In genomic region chr15:85330941-85331588, GRCh38 we compare ENCODE assay signal across 8 cellular contexts. TPM values are rescaled to one million over a fixed set of nuclear protein-coding genes. Genes with fewer than 3 reads are reported as not detected.
DNase-seq lines count a peak whose midpoint lies in the region; ATAC-seq and TF ChIP-seq lines count a peak whose summit lies in the region.

No MANE protein-coding gene starts in this region.

- H2AFZ ChIP-seq in OCI-LY3 (ENCODE audit: low read depth, low read length) (peak overlapping the region; percentile 19), neuron (ENCODE audit: low read depth, low read length) (peak overlapping the region; percentile 80)

- TF ChIP-seq CTCF in OCI-LY3 (IDR thresholded peaks at IDR 0.05; ENCODE audit: low read depth, low read length) (peak; percentile 77), fibroblast of mammary gland (conservative IDR thresholded peaks at IDR 0.05; ENCODE audit: control insufficient read depth, insufficient read depth, low read depth, low read length) (peak; percentile 98), suprapubic skin (IDR thresholded peaks at IDR 0.05) (peak; percentile 76 to 80)

- no peak for TF ChIP-seq POLR2A in suprapubic skin (IDR thresholded peaks at IDR 0.05)

- peak overlapping the region; percentile 70 for H3K4me3 ChIP-seq in OCI-LY3 (ENCODE audit: low read length)
- H3K4me3 ChIP-seq in fibroblast of mammary gland (ENCODE audit: control insufficient read depth, low read depth, low read length), result no peak overlapping the region
- H3K4me3 ChIP-seq in neuron (ENCODE audit: low read length), result no peak overlapping the region
- H3K4me3 ChIP-seq in suprapubic skin, result no peak overlapping the region

- H3K9me3 Mint-ChIP-seq in activated T-cell treated with anti-CD3 and anti-CD28 coated beads, Interleukin-2, amount 50 U/mL, for 4 hours, result no peaks in the 10 kb centered on the region

- H3K27ac ChIP-seq in OCI-LY3 (ENCODE audit: low read length) (peak overlapping the region; percentile 86), suprapubic skin (peak overlapping the region; percentile 86)

- H3K36me3 Mint-ChIP-seq in activated T-cell treated with anti-CD3 and anti-CD28 coated beads, Interleukin-2, amount 50 U/mL, for 4 hours (ENCODE audit: insufficient read depth), result no peaks in the 10 kb centered on the region

- no peaks in the 10 kb centered on the region for H3K27me3 Mint-ChIP-seq in activated T-cell treated with anti-CD3 and anti-CD28 coated beads, Interleukin-2, amount 50 U/mL, for 4 hours (ENCODE audit: low read depth)

- peak; percentile 77 for TF ChIP-seq EP300 in suprapubic skin (IDR thresholded peaks at IDR 0.05)

- H4K20me1 ChIP-seq in OCI-LY3 (ENCODE audit: insufficient read depth, low read length), result no peaks in the 10 kb centered on the region

- H3K36me3 ChIP-seq in OCI-LY3 (replicated peaks; ENCODE audit: low read depth, low read length), result peaks cover 2% of the 10 kb centered on the region
- H3K36me3 ChIP-seq in neuron (ENCODE audit: insufficient read depth, low read length), result no peaks in the 10 kb centered on the region
- no peaks in the 10 kb centered on the region for H3K36me3 ChIP-seq in suprapubic skin

- H3K4me1 Mint-ChIP-seq in activated T-cell treated with anti-CD3 and anti-CD28 coated beads, Interleukin-2, amount 50 U/mL, for 4 hours (ENCODE audit: low read depth), result peaks cover 44% of the 10 kb centered on the region

- H3K4me1 ChIP-seq in OCI-LY3 (ENCODE audit: low read length) (peaks cover 42% of the 10 kb centered on the region), neuron (ENCODE audit: insufficient read depth, low read length) (peaks cover 13% of the 10 kb centered on the region), suprapubic skin (peaks cover 24% of the 10 kb centered on the region)

- peak; percentile 64 for ATAC-seq in GM19438 (IDR thresholded peaks at IDR 0.05; ENCODE audit: low read depth, unreplicated experiment)
- peak; percentile 66 for ATAC-seq in HG03565 (IDR thresholded peaks at IDR 0.05; ENCODE audit: unreplicated experiment)
- ATAC-seq in activated T-cell treated with anti-CD3 and anti-CD28 coated beads, Interleukin-2, amount 50 U/mL, for 4 hours, result peak; percentile 74 to 77

- H3K9me3 ChIP-seq in OCI-LY3 (ENCODE audit: insufficient read depth, low read length) (peaks cover 7% of the 10 kb centered on the region; the same call in 1 of the 2 replicates), neuron (ENCODE audit: low read length) (no peaks in the 10 kb centered on the region), suprapubic skin (no peaks in the 10 kb centered on the region)

- H3K79me2 ChIP-seq in OCI-LY3 (ENCODE audit: low read length), result no peaks in the 10 kb centered on the region

- peak overlapping the region; percentile 49 for H3K9ac ChIP-seq in OCI-LY3 (ENCODE audit: low read length)

- H3K27me3 ChIP-seq in OCI-LY3 (ENCODE audit: low read depth, low read length) (peaks cover 13% of the 10 kb centered on the region), neuron (ENCODE audit: insufficient read depth, low read length) (no peaks in the 10 kb centered on the region), suprapubic skin (no peaks in the 10 kb centered on the region)

- H3K4me3 Mint-ChIP-seq in activated T-cell treated with anti-CD3 and anti-CD28 coated beads, Interleukin-2, amount 50 U/mL, for 4 hours, result peak overlapping the region; percentile 83

- DNase-seq in COR-L47 (lab: John Stamatoyannopoulos, UW) (peak; percentile 83), fibroblast of mammary gland (ENCODE audit: low read depth) (peak; percentile 97), suprapubic skin (ENCODE audit: low spot score in 2 of 2) (peak; percentile 92 to 94)
- DNase-seq in activated T-cell treated with anti-CD3 and anti-CD28 coated beads, Interleukin-2, amount 50 U/mL, for 4 hours, result peak; percentile 58

- 16% methylated on average over 9 of the region's 13 CpGs for WGBS in suprapubic skin

- H3K4me2 ChIP-seq in OCI-LY3 (ENCODE audit: low read length), result peak overlapping the region; percentile 70

RNA-seq across cellular contexts. Expression of gene AKAP13, which starts 49.3 kb away (rescaled TPM):
- total RNA-seq in activated T-cell treated with anti-CD3 and anti-CD28 coated beads, Interleukin-2, amount 50 U/mL, for 4 hours, result 10 to 100 TPM; 67.4 to 78.8 (median 77.0) TPM
- 100 to 1,000 TPM; 124 to 249 (median 163) TPM for total RNA-seq in suprapubic skin
